18 cellular contexts compared by ENCODE assay signal in the genomic region with DNA sequence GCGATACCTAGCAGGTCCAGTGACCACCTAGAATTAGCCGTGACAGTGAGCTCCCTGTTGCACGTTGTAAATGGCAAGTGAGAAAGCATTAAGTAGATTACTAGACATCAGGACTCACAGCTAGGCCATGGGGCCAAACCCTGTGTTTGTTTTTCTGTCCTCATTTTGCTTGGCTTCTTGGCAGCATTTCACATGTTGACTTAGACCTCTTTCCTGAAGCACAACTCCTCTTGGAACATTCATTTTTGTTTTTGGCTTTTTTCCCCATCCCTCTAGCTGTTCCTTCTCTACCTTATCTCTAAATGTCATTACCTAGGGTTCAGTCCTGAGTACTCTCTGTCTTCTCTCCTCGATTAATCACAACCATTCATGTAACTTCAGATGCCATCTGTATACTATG. TPM values are rescaled to one million over a fixed set of nuclear protein-coding genes. Genes with fewer than 3 reads are reported as not detected.
DNase-seq lines count a peak whose midpoint lies in the region; ATAC-seq and TF ChIP-seq lines count a peak whose summit lies in the region.
"Had no signal": no experiment of that assay in that cellular context is flagged by ENCODE, and none has a peak within 500 bp of the region (broad histone marks: within the 10 kb centered on the region; RNA-seq: fewer than 3 reads in every experiment).

No MANE protein-coding gene starts in this region.

- H3K9me3 ChIP-seq in RWPE2 (ENCODE audit: severe bottlenecking) (no peaks in the 10 kb centered on the region), vagina (no peaks in the 10 kb centered on the region), endodermal cell (ENCODE audit: control insufficient read depth, low read length) (no peaks in the 10 kb centered on the region)
- H3K9me3 ChIP-seq: suprapubic skin had no signal

- TF ChIP-seq CTCF in RWPE2 (IDR thresholded peaks at IDR 0.05; ENCODE audit: poor library complexity, severe bottlenecking) (no peak), fibroblast of villous mesenchyme (IDR thresholded peaks at IDR 0.05; ENCODE audit: insufficient read depth, low read depth, low read length) (no peak), vagina (IDR thresholded peaks at IDR 0.05) (no peak), endodermal cell (conservative IDR thresholded peaks at IDR 0.05) (no peak)

- H3K27ac ChIP-seq in RWPE2 (ENCODE audit: poor library complexity, severe bottlenecking) (peak overlapping the region; percentile 93), vagina (no peak overlapping the region), endodermal cell (ENCODE audit: low read depth, low read length) (no peak overlapping the region)
- H3K27ac ChIP-seq: cardiac muscle cell, HL-60, suprapubic skin had no signal

- no peak overlapping the region for H3K4me3 Mint-ChIP-seq in endodermal cell
- H3K4me3 Mint-ChIP-seq: activated naive CD4-positive, alpha-beta T cell treated with anti-CD3 and anti-CD28 coated beads, Interleukin-2, amount 50 U/mL, for 24 hours had no signal

- H3K27me3 ChIP-seq in RWPE2 (ENCODE audit: insufficient read depth, poor library complexity, severe bottlenecking) (no peaks in the 10 kb centered on the region), vagina (no peaks in the 10 kb centered on the region), endodermal cell (ENCODE audit: control insufficient read depth, insufficient read depth, low read length, poor library complexity, severe bottlenecking) (peaks cover 81% of the 10 kb centered on the region)
- H3K27me3 ChIP-seq: cardiac muscle cell, suprapubic skin had no signal

- ATAC-seq in RWPE2 (ENCODE audit: low read depth): no peak
- ATAC-seq in GM21619 (IDR thresholded peaks at IDR 0.05; ENCODE audit: unreplicated experiment): no peak

- H3K36me3 ChIP-seq in RWPE2 (ENCODE audit: low read depth): no peaks in the 10 kb centered on the region
- H3K36me3 ChIP-seq in vagina: no peaks in the 10 kb centered on the region
- no peaks in the 10 kb centered on the region for H3K36me3 ChIP-seq in endodermal cell (ENCODE audit: control insufficient read depth, insufficient read depth, low read length)
- H3K36me3 ChIP-seq: cardiac muscle cell, suprapubic skin had no signal

- peak; percentile 36 for DNase-seq in NCI-H82 (lab: John Stamatoyannopoulos, UW)
- no peak for DNase-seq in NCI-H82 treated with DMSO at 0.1 percent for 48 hours (lab: John Stamatoyannopoulos, UW; ENCODE audit: unreplicated experiment)
- DNase-seq in RWPE2 (ENCODE audit: low spot score): no peak
- DNase-seq in fibroblast of villous mesenchyme (ENCODE audit: low read depth): peak; percentile 61
- DNase-seq in skeletal muscle cell (ENCODE audit: low read depth): peak; percentile 32
- DNase-seq in vagina (ENCODE audit: extremely low spot score in 2 of 2): no peak
- no peak for DNase-seq in endodermal cell
- DNase-seq: head of caudate nucleus, Karpas-422, kidney glomerular epithelial cell, NCI-H1694, NCI-H526, T-helper 2 cell had no signal

- intact Hi-C loops in vagina (cut with DNase I): no loop called here

- H3K27ac Mint-ChIP-seq in endodermal cell: no peak overlapping the region
- H3K27ac Mint-ChIP-seq: activated naive CD4-positive, alpha-beta T cell treated with anti-CD3 and anti-CD28 coated beads, Interleukin-2, amount 50 U/mL, for 24 hours had no signal

- H3K9me3 Mint-ChIP-seq in endodermal cell: no peaks in the 10 kb centered on the region
- H3K9me3 Mint-ChIP-seq: activated naive CD4-positive, alpha-beta T cell treated with anti-CD3 and anti-CD28 coated beads, Interleukin-2, amount 50 U/mL, for 24 hours had no signal

- peaks cover 48% of the 10 kb centered on the region for H3K27me3 Mint-ChIP-seq in endodermal cell (ENCODE audit: insufficient read depth)

- peaks cover 8% of the 10 kb centered on the region for H3K4me1 Mint-ChIP-seq in endodermal cell
- H3K4me1 Mint-ChIP-seq: activated naive CD4-positive, alpha-beta T cell treated with anti-CD3 and anti-CD28 coated beads, Interleukin-2, amount 50 U/mL, for 24 hours had no signal

- H3K36me3 Mint-ChIP-seq in endodermal cell (ENCODE audit: low read depth): no peaks in the 10 kb centered on the region
- H3K36me3 Mint-ChIP-seq: activated naive CD4-positive, alpha-beta T cell treated with anti-CD3 and anti-CD28 coated beads, Interleukin-2, amount 50 U/mL, for 24 hours had no signal

- H3K4me1 ChIP-seq in RWPE2 (ENCODE audit: insufficient read depth, poor library complexity, severe bottlenecking): peaks cover 52% of the 10 kb centered on the region
- no peaks in the 10 kb centered on the region for H3K4me1 ChIP-seq in vagina
- peaks cover 3% of the 10 kb centered on the region for H3K4me1 ChIP-seq in endodermal cell (ENCODE audit: control insufficient read depth, insufficient read depth, low read length)

- WGBS in endodermal cell (ENCODE audit: insufficient coverage in 1 of 2, insufficient read length in 1 of 2), 2 experiments: 90 to 93% methylated on average over 4 of the region's 4 CpGs

- H3K4me3 ChIP-seq in RWPE2 (ENCODE audit: severe bottlenecking): no peak overlapping the region
- no peak overlapping the region for H3K4me3 ChIP-seq in fibroblast of villous mesenchyme (ENCODE audit: low read depth, low read length)
- H3K4me3 ChIP-seq in skeletal muscle cell (ENCODE audit: low read depth, low read length): no peak overlapping the region
- no peak overlapping the region for H3K4me3 ChIP-seq in vagina
- H3K4me3 ChIP-seq in endodermal cell (ENCODE audit: low read length): no peak overlapping the region
- H3K4me3 ChIP-seq: cardiac muscle cell, suprapubic skin had no signal

- no peak for TF ChIP-seq POLR2A in vagina (IDR thresholded peaks at IDR 0.05)

- H3K9ac ChIP-seq in endodermal cell (ENCODE audit: extremely low read depth, low read length, poor library complexity, severe bottlenecking): no peak overlapping the region

RNA-seq across cellular contexts. Expression of gene PTPN14, which starts 16.9 kb away (rescaled TPM):
- total RNA-seq in fibroblast of villous mesenchyme: 77.3 and 104 TPM in 2 replicates
- total RNA-seq in vagina: 24.3 TPM
- 10 to 100 TPM; 72.6 to 93.2 TPM for total RNA-seq in endodermal cell
- polyA plus RNA-seq in endodermal cell (2013, experiment 1 of 2): 20.1 TPM
- 23.3 TPM for polyA plus RNA-seq in endodermal cell (2013, experiment 2 of 2)

RNA-seq across cellular contexts. Expression of gene CENPF, which starts 34.7 kb away (rescaled TPM):
- total RNA-seq in fibroblast of villous mesenchyme (19.3 and 30.7 TPM in 2 replicates), vagina (6.4 TPM), endodermal cell (10 to 100 TPM; 77.2 to 87.2 TPM)
- 95.0 TPM for polyA plus RNA-seq in endodermal cell (2013, experiment 1 of 2)
- polyA plus RNA-seq in endodermal cell (2013, experiment 2 of 2): 126 TPM

Comparison
In these comparisons a context has a peak if more than half of its experiments do, and no peak if none do; other contexts are left out.
1. DNase-seq: peak in NCI-H82 (single experiment), fibroblast of villous mesenchyme (single experiment) and skeletal muscle cell (single experiment); none in NCI-H82 treated with DMSO at 0.1 percent for 48 hours (single experiment), RWPE2 (single experiment), vagina (0 of 2) and endodermal cell (single experiment).